Comparison of ENCODE assay signal across 8 cellular contexts in the genomic region with DNA sequence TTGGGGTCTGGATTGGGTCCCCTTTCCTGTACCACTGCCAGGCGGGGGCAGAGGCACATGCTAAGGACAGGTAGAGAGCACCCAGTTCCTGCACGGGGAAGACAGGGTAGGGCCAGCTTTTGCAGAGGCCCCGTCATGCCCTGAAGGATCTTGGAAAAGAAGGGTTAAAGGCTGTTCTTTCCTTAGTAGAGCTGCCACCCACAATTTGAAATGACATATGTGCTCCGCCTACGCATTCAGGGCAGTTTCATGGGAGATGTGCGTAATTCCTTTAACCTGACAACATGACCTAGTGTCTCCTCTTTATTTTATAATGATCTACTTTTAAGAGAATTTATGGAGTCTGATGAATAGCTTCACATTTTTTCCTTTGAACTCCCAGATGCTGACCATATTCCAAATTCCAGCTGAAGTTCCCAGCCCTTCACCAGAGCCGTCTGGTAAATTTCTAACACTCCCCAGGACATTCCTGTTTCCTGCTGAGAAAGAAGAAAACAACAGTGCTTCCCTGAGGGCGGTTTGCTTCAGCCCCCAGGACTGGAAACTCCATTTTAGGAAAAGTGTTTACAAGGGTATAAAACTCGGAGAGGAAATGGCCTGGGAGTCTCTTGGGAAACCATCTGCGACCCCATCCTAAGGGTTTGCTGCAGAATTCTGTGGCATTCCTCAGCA. TPM values are rescaled to one million over a fixed set of nuclear protein-coding genes. Genes with fewer than 3 reads are reported as not detected.
DNase-seq lines count a peak whose midpoint lies in the region; ATAC-seq and TF ChIP-seq lines count a peak whose summit lies in the region.

No MANE protein-coding gene starts in this region.

- peak; percentile 97 for DNase-seq in ELF-1 (ENCODE audit: low read depth, low spot score)
- DNase-seq in right atrium auricular region (ENCODE audit: low spot score): no peak
- peak; percentile 77 for DNase-seq in putamen (ENCODE audit: low spot score)
- DNase-seq in GM13976 (ENCODE audit: low spot score): no peak
- no peak for DNase-seq in RKO (ENCODE audit: low spot score)

- H3K9me3 ChIP-seq in right atrium auricular region: no peaks in the 10 kb centered on the region

- TF ChIP-seq CTCF in right atrium auricular region (IDR thresholded peaks at IDR 0.05): no peak
- no peak for TF ChIP-seq CTCF in GM13976 (IDR thresholded peaks at IDR 0.05; ENCODE audit: borderline replicate concordance, control extremely low read depth, extremely low read depth, insufficient read depth, missing control alignments)

- H3K27ac ChIP-seq in angular gyrus (ENCODE audit: low read depth, low read length): peak overlapping the region; percentile 62
- H3K27ac ChIP-seq in right atrium auricular region: peak overlapping the region; percentile 26 to 46

- in situ Hi-C loops in GM13976 (cut with MboI; ENCODE audit: low sequenced_read_pairs, unreplicated experiment): no loop called here

- H3K4me1 ChIP-seq in right atrium auricular region: peaks cover 0 to 9% of the 10 kb centered on the region in 2 donors

- H3K27me3 ChIP-seq in right atrium auricular region: no peaks in the 10 kb centered on the region

- no peaks in the 10 kb centered on the region for H3K36me3 ChIP-seq in right atrium auricular region

- ATAC-seq in HG03095 (IDR thresholded peaks at IDR 0.05; ENCODE audit: unreplicated experiment) (no peak), HG02642 (IDR thresholded peaks at IDR 0.05; ENCODE audit: poor library complexity, unreplicated experiment) (no peak)

- no peak overlapping the region for H3K4me3 ChIP-seq in right atrium auricular region

RNA-seq across cellular contexts. Expression of a gene that starts 58.9 kb away (rescaled TPM):
- total RNA-seq in right atrium auricular region: 10 to 100 TPM; 26.1 to 28.1 TPM

Comparison
In these comparisons a context has a peak if more than half of its experiments do, and no peak if none do; other contexts are left out.
1. DNase-seq: peak in ELF-1 (single experiment) and putamen (single experiment); none in right atrium auricular region (single experiment), GM13976 (single experiment) and RKO (single experiment).